ENCODE assay signal across 20 cellular contexts in the genomic region with DNA sequence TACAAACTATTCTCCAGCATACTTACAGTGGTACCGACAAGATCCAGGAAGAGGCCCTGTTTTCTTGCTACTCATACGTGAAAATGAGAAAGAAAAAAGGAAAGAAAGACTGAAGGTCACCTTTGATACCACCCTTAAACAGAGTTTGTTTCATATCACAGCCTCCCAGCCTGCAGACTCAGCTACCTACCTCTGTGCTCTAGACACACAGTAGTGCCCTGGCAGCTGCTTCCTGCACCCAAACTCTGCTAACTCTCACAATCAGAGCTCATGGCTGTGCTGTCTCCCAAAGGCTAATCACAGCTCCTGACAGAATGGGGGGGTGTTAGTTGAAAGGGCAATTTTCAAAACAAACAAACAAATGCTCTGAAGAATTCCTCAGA.
A peak's percentile ranks its signal among the peaks of the same experiment; 100 is the strongest.
DNase-seq lines count a peak whose midpoint lies in the region; ATAC-seq and TF ChIP-seq lines count a peak whose summit lies in the region.
"Had no signal": no experiment of that assay in that cellular context is flagged by ENCODE, and none has a peak within 500 bp of the region (broad histone marks: within the 10 kb centered on the region; RNA-seq: fewer than 3 reads in every experiment).

No MANE protein-coding gene starts in this region.

- no peaks in the 10 kb centered on the region for H3K9me3 Mint-ChIP-seq in activated CD4-positive, alpha-beta T cell treated with anti-CD3 and anti-CD28 coated beads for 36 hours (ENCODE audit: low read depth)
- H3K9me3 Mint-ChIP-seq in activated naive CD8-positive, alpha-beta T cell treated with anti-CD3 and anti-CD28 coated beads, Interleukin-2, amount 50 U/mL, for 24 hours = no peaks in the 10 kb centered on the region
- H3K9me3 Mint-ChIP-seq in progenitor cell of endocrine pancreas (ENCODE audit: low read depth) = peaks cover 5% of the 10 kb centered on the region
- H3K9me3 Mint-ChIP-seq: WTC11 had no signal

- no peak overlapping the region for H3K4me3 ChIP-seq in A673 (ENCODE audit: low read depth, low read length, poor library complexity, severe bottlenecking)
- H3K4me3 ChIP-seq: dorsolateral prefrontal cortex, lower lobe of right lung, psoas muscle had no signal

- no peak overlapping the region for H3K27ac ChIP-seq in A673 (ENCODE audit: low read depth, low read length, poor library complexity, severe bottlenecking)
- H3K27ac ChIP-seq: dorsolateral prefrontal cortex, lower lobe of right lung, neutrophil, psoas muscle had no signal

- peak overlapping the region; percentile 55 for H3K27ac Mint-ChIP-seq in activated CD4-positive, alpha-beta T cell treated with anti-CD3 and anti-CD28 coated beads for 36 hours
- H3K27ac Mint-ChIP-seq in T-helper 17 cell (no peak overlapping the region), progenitor cell of endocrine pancreas (no peak overlapping the region)
- H3K27ac Mint-ChIP-seq in activated naive CD8-positive, alpha-beta T cell treated with anti-CD3 and anti-CD28 coated beads, Interleukin-2, amount 50 U/mL, for 24 hours = peak overlapping the region; percentile 72
- H3K27ac Mint-ChIP-seq: IgD-negative memory B cell, WTC11 had no signal

- no peak for DNase-seq in activated CD4-positive, alpha-beta T cell treated with anti-CD3 and anti-CD28 coated beads for 36 hours
- DNase-seq in activated CD4-positive, alpha-beta T cell treated with anti-CD3 and anti-CD28 coated beads for 1 hour = no peak
- no peak for DNase-seq in A673 (ENCODE audit: low spot score)
- DNase-seq in T-helper 17 cell = no peak
- no peak for DNase-seq in activated naive CD8-positive, alpha-beta T cell treated with anti-CD3 and anti-CD28 coated beads, Interleukin-2, amount 50 U/mL, for 24 hours
- DNase-seq in NCI-H524 (lab: John Stamatoyannopoulos, UW) = no peak
- DNase-seq in progenitor cell of endocrine pancreas (ENCODE audit: low spot score, unreplicated experiment) = no peak
- DNase-seq: 8988T; activated effector memory CD4-positive, alpha-beta T cell treated with anti-CD3 and anti-CD28 coated beads, Interleukin-2, amount 50 U/mL, for 16 hours; COR-L47; DMS79; dorsolateral prefrontal cortex; lower lobe of right lung; NCI-H1417 treated with DMSO at 0.1 percent for 48 hours; psoas muscle; stimulated activated CD8-positive, alpha-beta memory T cell treated with anti-CD3 and anti-CD28 coated beads, Interleukin-4, amount 100 ng/mL, for 48 hours had no signal

- peaks cover 9% of the 10 kb centered on the region for H3K36me3 ChIP-seq in A673 (ENCODE audit: insufficient read depth, low read length, poor library complexity, severe bottlenecking)
- H3K36me3 ChIP-seq: lower lobe of right lung, neutrophil had no signal

- CTCF ChIA-PET in activated CD4-positive, alpha-beta T cell treated with anti-CD3 and anti-CD28 coated beads for 36 hours (lab: Charles Lee) = interaction anchor here (1.1 to 2.5 kb wide), 3 partner anchors 19 to 77 kb away, joined by 3 to 13 read pairs (median 10); no protein-coding TSS in a partner anchor
- CTCF ChIA-PET in A673 (lab: Charles Lee) = interaction anchor here (0.9 kb wide), 1 partner anchor 45 kb away, joined by 4 read pairs; no protein-coding TSS in a partner anchor

- peaks cover 9% of the 10 kb centered on the region for H3K4me1 Mint-ChIP-seq in activated CD4-positive, alpha-beta T cell treated with anti-CD3 and anti-CD28 coated beads for 36 hours
- H3K4me1 Mint-ChIP-seq in T-helper 17 cell (peaks cover 3% of the 10 kb centered on the region), progenitor cell of endocrine pancreas (ENCODE audit: low read depth) (peaks cover 13% of the 10 kb centered on the region)
- H3K4me1 Mint-ChIP-seq in activated naive CD8-positive, alpha-beta T cell treated with anti-CD3 and anti-CD28 coated beads, Interleukin-2, amount 50 U/mL, for 24 hours = no peaks in the 10 kb centered on the region
- H3K4me1 Mint-ChIP-seq: IgD-negative memory B cell had no signal

- H3K4me3 Mint-ChIP-seq in activated CD4-positive, alpha-beta T cell treated with anti-CD3 and anti-CD28 coated beads for 36 hours = peak overlapping the region; percentile 65
- H3K4me3 Mint-ChIP-seq in T-helper 17 cell = peak overlapping the region; percentile 71
- peak overlapping the region; percentile 67 for H3K4me3 Mint-ChIP-seq in activated naive CD8-positive, alpha-beta T cell treated with anti-CD3 and anti-CD28 coated beads, Interleukin-2, amount 50 U/mL, for 24 hours
- H3K4me3 Mint-ChIP-seq in progenitor cell of endocrine pancreas (ENCODE audit: low read depth) = no peak overlapping the region
- H3K4me3 Mint-ChIP-seq: WTC11 had no signal

- intact Hi-C loops in activated CD4-positive, alpha-beta T cell treated with anti-CD3 and anti-CD28 coated beads for 36 hours (cut with DNase I, micrococcal nuclease) = no loop called here
- intact Hi-C loops in A673 (cut with micrococcal nuclease; ENCODE audit: unreplicated experiment) = no loop called here

- H3K9me3 ChIP-seq in A673 (ENCODE audit: low read depth, low read length, poor library complexity, severe bottlenecking) = no peaks in the 10 kb centered on the region
- H3K9me3 ChIP-seq in T-helper 17 cell (ENCODE audit: control insufficient read depth, low read length, poor library complexity, severe bottlenecking) = no peaks in the 10 kb centered on the region
- H3K9me3 ChIP-seq: lower lobe of right lung, neutrophil, psoas muscle had no signal

- POLR2A ChIA-PET in activated CD4-positive, alpha-beta T cell treated with anti-CD3 and anti-CD28 coated beads for 36 hours (lab: Charles Lee) = no interaction called here
- POLR2A ChIA-PET in A673 (lab: Charles Lee; ENCODE audit: low non-redundant PET) = no interaction called here

- TSS peak; percentile 14 for BruUV-seq in A673 (replicated peaks; lab: Mats Ljungman, UMichigan)

- TF ChIP-seq CTCF in A673 (conservative IDR thresholded peaks at IDR 0.05; ENCODE audit: low read depth, low read length) (no peak), progenitor cell of endocrine pancreas (IDR thresholded peaks at IDR 0.05; ENCODE audit: unreplicated experiment) (no peak)

- H3K36me3 Mint-ChIP-seq in activated CD4-positive, alpha-beta T cell treated with anti-CD3 and anti-CD28 coated beads for 36 hours (ENCODE audit: low read depth) = no peaks in the 10 kb centered on the region
- H3K36me3 Mint-ChIP-seq in T-helper 17 cell (ENCODE audit: low read depth) (no peaks in the 10 kb centered on the region), progenitor cell of endocrine pancreas (ENCODE audit: insufficient read depth) (no peaks in the 10 kb centered on the region)
- H3K36me3 Mint-ChIP-seq in activated naive CD8-positive, alpha-beta T cell treated with anti-CD3 and anti-CD28 coated beads, Interleukin-2, amount 50 U/mL, for 24 hours (ENCODE audit: low read depth) = no peaks in the 10 kb centered on the region
- H3K36me3 Mint-ChIP-seq: IgD-negative memory B cell, WTC11 had no signal

- H3K27me3 ChIP-seq in A673 (replicated peaks; ENCODE audit: insufficient read depth, low read depth, low read length, poor library complexity) = no peaks in the 10 kb centered on the region
- H3K27me3 ChIP-seq: dorsolateral prefrontal cortex had no signal

- peaks cover 12% of the 10 kb centered on the region for H3K27me3 Mint-ChIP-seq in activated CD4-positive, alpha-beta T cell treated with anti-CD3 and anti-CD28 coated beads for 36 hours
- H3K27me3 Mint-ChIP-seq in T-helper 17 cell = peaks cover 19% of the 10 kb centered on the region
- H3K27me3 Mint-ChIP-seq in activated naive CD8-positive, alpha-beta T cell treated with anti-CD3 and anti-CD28 coated beads, Interleukin-2, amount 50 U/mL, for 24 hours = peaks cover 2% of the 10 kb centered on the region
- no peaks in the 10 kb centered on the region for H3K27me3 Mint-ChIP-seq in progenitor cell of endocrine pancreas
- H3K27me3 Mint-ChIP-seq: IgD-negative memory B cell had no signal

- ATAC-seq in activated CD4-positive, alpha-beta T cell treated with anti-CD3 and anti-CD28 coated beads for 36 hours = peak; percentile 39
- no peak for ATAC-seq in T-helper 17 cell
- ATAC-seq in activated naive CD8-positive, alpha-beta T cell treated with anti-CD3 and anti-CD28 coated beads, Interleukin-2, amount 50 U/mL, for 24 hours = peak; percentile 33
- ATAC-seq in HG03095 (IDR thresholded peaks at IDR 0.05; ENCODE audit: unreplicated experiment) = no peak
- ATAC-seq: psoas muscle had no signal

- peaks cover 21% of the 10 kb centered on the region for H3K4me1 ChIP-seq in A673 (ENCODE audit: insufficient read depth, low read length, poor library complexity, severe bottlenecking)
- H3K4me1 ChIP-seq: lower lobe of right lung, psoas muscle had no signal

Comparison
In these comparisons a context has a peak if more than half of its experiments do, and no peak if none do; other contexts are left out.
1. ATAC-seq: peak in activated CD4-positive, alpha-beta T cell treated with anti-CD3 and anti-CD28 coated beads for 36 hours (single experiment) and activated naive CD8-positive, alpha-beta T cell treated with anti-CD3 and anti-CD28 coated beads, Interleukin-2, amount 50 U/mL, for 24 hours (single experiment); none in T-helper 17 cell (single experiment) and HG03095 (single experiment).
2. H3K27ac Mint-ChIP-seq: peak in activated CD4-positive, alpha-beta T cell treated with anti-CD3 and anti-CD28 coated beads for 36 hours (single experiment) and activated naive CD8-positive, alpha-beta T cell treated with anti-CD3 and anti-CD28 coated beads, Interleukin-2, amount 50 U/mL, for 24 hours (single experiment); none in T-helper 17 cell (single experiment) and progenitor cell of endocrine pancreas (single experiment).